Comparison of ENCODE assay signal across 9 cellular contexts in genomic region chr5:159844725-159845124, GRCh38.
"Had no signal": no experiment of that assay in that cellular context is flagged by ENCODE, and none has a peak within 500 bp of the region (broad histone marks: within the 10 kb centered on the region; RNA-seq: fewer than 3 reads in every experiment).

No MANE protein-coding gene starts in this region.

- DNase-seq: H9, HCEC 1CT, HFFc6, IMR-90 had no signal

- H3K27ac ChIP-seq: HL-60 had no signal

- H3K4me2 ChIP-seq: GM23338 had no signal

- H3K4me3 ChIP-seq: GM23338, K562 had no signal

- FAIRE-seq: H1, H54, K562 had no signal

- H2AFZ ChIP-seq: GM23338 had no signal

- ATAC-seq: GM23338, K562 had no signal
